ENCODE assay signal across 1 cellular context in the genomic region with DNA sequence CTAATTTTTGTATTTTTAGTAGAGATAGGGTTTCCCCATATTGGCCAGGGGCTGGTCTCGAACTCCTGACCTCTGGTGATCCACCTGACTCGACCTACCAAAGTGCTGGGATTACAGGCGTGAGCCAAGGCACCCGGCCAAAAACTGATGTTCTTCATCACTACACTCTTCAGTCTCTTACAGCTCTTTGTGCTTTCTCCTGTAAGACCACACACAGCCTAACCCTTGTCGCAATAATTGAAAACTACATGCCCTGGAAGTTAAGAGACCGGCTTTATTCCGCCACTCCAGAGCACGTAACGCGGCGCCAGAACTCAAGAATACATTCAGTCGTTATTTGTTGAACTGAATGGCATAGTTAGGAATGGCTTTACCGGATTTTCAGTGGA.
TF ChIP-seq lines count a peak whose summit lies in the region.

No MANE protein-coding gene starts in this region.

TF ChIP-seq in WTC11, 78 proteins besides CTCF, POLR2A, EP300 and RAD21 (continued from another document):
- TF ChIP-seq, protein P1, sequence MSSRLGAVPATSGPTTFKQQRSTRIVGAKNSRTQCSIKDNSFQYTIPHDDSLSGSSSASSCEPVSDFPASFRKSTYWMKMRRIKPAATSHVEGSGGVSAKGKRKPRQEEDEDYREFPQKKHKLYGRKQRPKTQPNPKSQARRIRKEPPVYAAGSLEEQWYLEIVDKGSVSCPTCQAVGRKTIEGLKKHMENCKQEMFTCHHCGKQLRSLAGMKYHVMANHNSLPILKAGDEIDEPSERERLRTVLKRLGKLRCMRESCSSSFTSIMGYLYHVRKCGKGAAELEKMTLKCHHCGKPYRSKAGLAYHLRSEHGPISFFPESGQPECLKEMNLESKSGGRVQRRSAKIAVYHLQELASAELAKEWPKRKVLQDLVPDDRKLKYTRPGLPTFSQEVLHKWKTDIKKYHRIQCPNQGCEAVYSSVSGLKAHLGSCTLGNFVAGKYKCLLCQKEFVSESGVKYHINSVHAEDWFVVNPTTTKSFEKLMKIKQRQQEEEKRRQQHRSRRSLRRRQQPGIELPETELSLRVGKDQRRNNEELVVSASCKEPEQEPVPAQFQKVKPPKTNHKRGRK (CRISPR knock-in tag; IDR thresholded peaks at IDR 0.05; ENCODE audit: borderline replicate concordance): no peak
- TF ChIP-seq, protein P2, sequence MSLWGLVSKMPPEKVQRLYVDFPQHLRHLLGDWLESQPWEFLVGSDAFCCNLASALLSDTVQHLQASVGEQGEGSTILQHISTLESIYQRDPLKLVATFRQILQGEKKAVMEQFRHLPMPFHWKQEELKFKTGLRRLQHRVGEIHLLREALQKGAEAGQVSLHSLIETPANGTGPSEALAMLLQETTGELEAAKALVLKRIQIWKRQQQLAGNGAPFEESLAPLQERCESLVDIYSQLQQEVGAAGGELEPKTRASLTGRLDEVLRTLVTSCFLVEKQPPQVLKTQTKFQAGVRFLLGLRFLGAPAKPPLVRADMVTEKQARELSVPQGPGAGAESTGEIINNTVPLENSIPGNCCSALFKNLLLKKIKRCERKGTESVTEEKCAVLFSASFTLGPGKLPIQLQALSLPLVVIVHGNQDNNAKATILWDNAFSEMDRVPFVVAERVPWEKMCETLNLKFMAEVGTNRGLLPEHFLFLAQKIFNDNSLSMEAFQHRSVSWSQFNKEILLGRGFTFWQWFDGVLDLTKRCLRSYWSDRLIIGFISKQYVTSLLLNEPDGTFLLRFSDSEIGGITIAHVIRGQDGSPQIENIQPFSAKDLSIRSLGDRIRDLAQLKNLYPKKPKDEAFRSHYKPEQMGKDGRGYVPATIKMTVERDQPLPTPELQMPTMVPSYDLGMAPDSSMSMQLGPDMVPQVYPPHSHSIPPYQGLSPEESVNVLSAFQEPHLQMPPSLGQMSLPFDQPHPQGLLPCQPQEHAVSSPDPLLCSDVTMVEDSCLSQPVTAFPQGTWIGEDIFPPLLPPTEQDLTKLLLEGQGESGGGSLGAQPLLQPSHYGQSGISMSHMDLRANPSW (CRISPR knock-in tag; conservative IDR thresholded peaks at IDR 0.05; ENCODE audit: low read depth): no peak
- TF ChIP-seq SOX15 (CRISPR knock-in tag; IDR thresholded peaks at IDR 0.05) (no peak), JAZF1 (CRISPR knock-in tag; IDR thresholded peaks at IDR 0.05) (no peak), NFATC4 (CRISPR knock-in tag; IDR thresholded peaks at IDR 0.05) (no peak), ZNF396 (CRISPR knock-in tag; IDR thresholded peaks at IDR 0.05; ENCODE audit: borderline replicate concordance) (no peak)
- TF ChIP-seq, protein P3, sequence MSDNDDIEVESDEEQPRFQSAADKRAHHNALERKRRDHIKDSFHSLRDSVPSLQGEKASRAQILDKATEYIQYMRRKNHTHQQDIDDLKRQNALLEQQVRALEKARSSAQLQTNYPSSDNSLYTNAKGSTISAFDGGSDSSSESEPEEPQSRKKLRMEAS (CRISPR knock-in tag; IDR thresholded peaks at IDR 0.05): no peak
- TF ChIP-seq, protein P4, sequence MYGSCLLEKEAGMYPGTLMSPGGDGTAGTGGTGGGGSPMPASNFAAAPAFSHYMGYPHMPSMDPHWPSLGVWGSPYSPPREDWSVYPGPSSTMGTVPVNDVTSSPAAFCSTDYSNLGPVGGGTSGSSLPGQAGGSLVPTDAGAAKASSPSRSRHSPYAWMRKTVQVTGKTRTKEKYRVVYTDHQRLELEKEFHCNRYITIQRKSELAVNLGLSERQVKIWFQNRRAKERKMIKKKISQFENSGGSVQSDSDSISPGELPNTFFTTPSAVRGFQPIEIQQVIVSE (CRISPR knock-in tag; IDR thresholded peaks at IDR 0.05; ENCODE audit: borderline replicate concordance): no peak
